Comparison of ENCODE assay signal across 8 cellular contexts in the genomic region with DNA sequence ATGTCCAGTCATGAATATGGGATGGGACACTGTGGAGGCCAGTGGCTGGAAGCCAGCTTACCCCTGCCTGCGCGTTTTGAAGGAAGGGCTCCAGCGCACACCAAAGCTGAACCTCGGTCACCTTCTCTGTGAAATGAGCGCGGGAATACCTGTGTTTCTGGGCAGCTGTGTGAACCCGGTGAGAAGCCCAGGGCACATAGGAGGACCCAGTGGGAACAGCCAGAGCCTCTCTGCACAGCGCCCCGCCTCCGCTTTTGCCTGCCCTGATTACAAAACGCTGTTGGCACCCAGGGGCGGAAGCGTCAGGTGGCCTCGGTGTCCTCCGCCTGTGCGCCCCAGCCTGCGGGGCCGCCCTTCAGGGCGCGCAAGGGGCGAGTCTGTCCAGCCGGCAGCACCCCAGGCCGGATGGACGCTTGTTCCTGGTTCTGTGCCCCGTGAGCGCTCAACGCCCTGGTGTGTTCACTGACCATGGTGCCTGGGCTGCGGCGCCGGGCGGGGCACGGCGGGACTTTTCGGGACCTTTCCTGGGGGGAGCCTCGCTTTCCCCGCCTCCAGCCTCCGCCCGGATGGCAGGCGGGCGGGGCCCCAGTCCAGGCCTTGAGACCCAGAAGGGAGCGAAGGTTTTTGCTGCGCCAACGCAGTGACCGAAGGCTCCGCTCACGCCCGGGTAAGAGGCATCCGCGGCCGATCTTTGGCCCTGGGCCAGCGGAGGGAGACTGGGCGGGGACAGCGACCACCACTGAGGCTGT. TPM values are rescaled to one million over a fixed set of nuclear protein-coding genes. Genes with fewer than 3 reads are reported as not detected.
DNase-seq lines count a peak whose midpoint lies in the region; ATAC-seq and TF ChIP-seq lines count a peak whose summit lies in the region.

A gene (plus strand): TSS at position 588 of the 749 bp plus-strand sequence. CDS start 23,895 bp downstream, outside the sequence.

- H3K4me3 ChIP-seq in GM06990 (replicated peaks; ENCODE audit: low read depth, low read length) = peak within 1 kb of the TSS; percentile 72

- DNase-seq in GM06990 (ENCODE audit: extremely low read depth, insufficient read length) = peak; percentile 89
- peak; percentile 6 for DNase-seq in cerebellum (ENCODE audit: low spot score)
- DNase-seq in left lobe of liver (ENCODE audit: low spot score) = peak; percentile 97
- DNase-seq in stimulated activated CD4-positive, alpha-beta T cell treated with anti-CD3 and anti-CD28 coated beads, Interleukin-4, amount 100 ng/mL, for 1 hour = peak; percentile 68
- no peak for DNase-seq in cortex of kidney (lab: John Stamatoyannopoulos, UW)

- peak within 1 kb of the TSS; percentile 45 for H3K27ac ChIP-seq in KOPT-K1 (ENCODE audit: low read depth, low read length, poor library complexity, severe bottlenecking)

- peak; percentile 69 for ATAC-seq in GM21737 (IDR thresholded peaks at IDR 0.05; ENCODE audit: unreplicated experiment)
- ATAC-seq in activated CD4-positive, CD25-positive, alpha-beta regulatory T cell treated with anti-CD3 and anti-CD28 coated beads, Interleukin-2, amount 50 U/mL, for 24 hours = peak; percentile 57 to 61
- ATAC-seq in left lobe of liver = peak; percentile 83

- H3K27me3 ChIP-seq in GM06990 (replicated peaks; ENCODE audit: control insufficient read depth, insufficient read depth, low read length) = no peaks in the 10 kb centered on the region

- TF ChIP-seq CTCF in GM06990 (IDR thresholded peaks at IDR 0.05; ENCODE audit: insufficient read depth, low read length, poor library complexity, severe bottlenecking) = no peak

- no peaks in the 10 kb centered on the region for H3K9me3 ChIP-seq in KOPT-K1 (ENCODE audit: insufficient read depth, low read length, poor library complexity, severe bottlenecking)

- H3K36me3 ChIP-seq in GM06990 (ENCODE audit: control insufficient read depth, insufficient read depth, low read length) = no peaks in the 10 kb centered on the region
- H3K36me3 ChIP-seq in KOPT-K1 (ENCODE audit: insufficient read depth, low read length) = no peaks in the 10 kb centered on the region

RNA-seq across cellular contexts. Expression of the gene that starts here (rescaled TPM):
- total RNA-seq in cerebellum (3.4 TPM), left lobe of liver (39.2 TPM)
